ENCODE assay signal across 8 cellular contexts in genomic region chr12:71938728-71939385, GRCh38. TPM values are rescaled to one million over a fixed set of nuclear protein-coding genes. Genes with fewer than 3 reads are reported as not detected.
DNase-seq lines count a peak whose midpoint lies in the region; ATAC-seq and TF ChIP-seq lines count a peak whose summit lies in the region.

Gene TPH2 (plus strand): TSS chr12:71938845. CDS start chr12:71938987, 142 bp downstream.

- no peaks in the 10 kb centered on the region for H3K4me1 Mint-ChIP-seq in T-helper 17 cell

- H3K36me3 Mint-ChIP-seq in T-helper 17 cell (ENCODE audit: low read depth): no peaks in the 10 kb centered on the region

- peaks cover 5% of the 10 kb centered on the region for H3K9me3 ChIP-seq in T-helper 17 cell (ENCODE audit: control insufficient read depth, low read length, poor library complexity, severe bottlenecking)
- H3K9me3 ChIP-seq in lung (ENCODE audit: control insufficient read depth in 2 of 2, insufficient read depth in 1 of 2, low read length in 1 of 2): no peaks in the 10 kb centered on the region
- H3K9me3 ChIP-seq in stomach: no peaks in the 10 kb centered on the region

- H3K4me3 Mint-ChIP-seq in T-helper 17 cell: no peak within 1 kb of the TSS

- intact Hi-C loops in stomach (cut with DNase I; ENCODE audit: low total_unique reads): no loop called here

- H3K27me3 ChIP-seq in lung (ENCODE audit: control insufficient read depth, insufficient read depth): no peaks in the 10 kb centered on the region
- peaks cover 0 to 45% (median 26%) of the 10 kb centered on the region in 3 donors for H3K27me3 ChIP-seq in stomach

- H3K27ac ChIP-seq in lung (ENCODE audit: low read depth in 1 of 2, low read length in 1 of 2) (no peak within 1 kb of the TSS), stomach (no peak within 1 kb of the TSS)

- H3K4me1 ChIP-seq in lung (ENCODE audit: control insufficient read depth in 2 of 2, insufficient read depth in 2 of 2, low read length in 2 of 2) (peaks cover 0 to 2% of the 10 kb centered on the region in 2 donors), stomach (peaks cover 0 to 6% (median 0%) of the 10 kb centered on the region in 4 donors)

- peaks cover 75% of the 10 kb centered on the region for H3K27me3 Mint-ChIP-seq in T-helper 17 cell

- TF ChIP-seq POLR2A in stomach (IDR thresholded peaks at IDR 0.05): no peak

- ATAC-seq in GM21825 (IDR thresholded peaks at IDR 0.05; ENCODE audit: unreplicated experiment): peak; percentile 68
- peak; percentile 73 for ATAC-seq in T-helper 17 cell
- ATAC-seq in lung (ENCODE audit: insufficient read depth, low FRiP score): peak; percentile 58

- TF ChIP-seq EP300 in stomach (IDR thresholded peaks at IDR 0.05): no peak

- H3K36me3 ChIP-seq in lung (ENCODE audit: control insufficient read depth in 2 of 2, insufficient read depth in 2 of 2, low read length in 2 of 2) (no peaks in the 10 kb centered on the region), stomach (no peaks in the 10 kb centered on the region)

- DNase-seq in DMS53 treated with DMSO at 0.1 percent for 48 hours (lab: John Stamatoyannopoulos, UW; ENCODE audit: unreplicated experiment): peak; percentile 85
- peak; percentile 47 for DNase-seq in M059J (ENCODE audit: low read depth)
- DNase-seq in T-helper 17 cell: peak in 2 of 3 donors; percentile 8 to 24
- peak; percentile 33 for DNase-seq in cerebellum (ENCODE audit: low spot score)
- peak; percentile 34 for DNase-seq in lung (ENCODE audit: low spot score)
- peak; percentile 31 for DNase-seq in stomach
- no peak for DNase-seq in GM19240 (ENCODE audit: insufficient read length, low spot score)

- H3K27ac Mint-ChIP-seq in T-helper 17 cell: no peak within 1 kb of the TSS

- 18 to 20% methylated on average over 16 of the region's 16 CpGs for WGBS in lung, 2 donors
- 17 to 26% (median 20%) methylated on average over 13 to 16 of the region's 16 CpGs for WGBS in stomach, 5 donors

- H3K4me3 ChIP-seq in lung (no peak within 1 kb of the TSS), stomach (no peak within 1 kb of the TSS)

- TF ChIP-seq CTCF in lung (IDR thresholded peaks at IDR 0.05; ENCODE audit: control extremely low read depth, extremely low read depth) (no peak), stomach (IDR thresholded peaks at IDR 0.05) (no peak)

RNA-seq across cellular contexts. Expression of gene TPH2, which starts in this region (rescaled TPM):
- total RNA-seq in M059J (2014; rRNA removed; shearing (Covaris generic)): not detected in 2 replicates
- not detected for total RNA-seq in T-helper 17 cell
- total RNA-seq in cerebellum: 1.00 TPM
- total RNA-seq in lung: not detected
- under 1 TPM in 1 of 2 donors, not detected in 1; 0.01 TPM for polyA plus RNA-seq in lung
- under 1 TPM in 1 of 5 donors, not detected in 4; 0.37 TPM for total RNA-seq in stomach
- not detected for polyA plus RNA-seq in stomach

Comparison
In these comparisons a context has a peak if more than half of its experiments do, and no peak if none do; other contexts are left out.
1. Peak in DNase-seq in M059J; RNA of the gene not detected or under 1 TPM.
2. Peak in DNase-seq and ATAC-seq in T-helper 17 cell; RNA of the gene not detected or under 1 TPM.
3. Peak in DNase-seq in cerebellum; RNA of the gene not detected or under 1 TPM.
4. Peak in DNase-seq and ATAC-seq in lung; RNA of the gene not detected or under 1 TPM.
5. Peak in DNase-seq in stomach; RNA of the gene not detected or under 1 TPM.